24 cellular contexts compared by ENCODE assay signal in genomic region chr22:39302431-39302960, GRCh38. TPM values are rescaled to one million over a fixed set of nuclear protein-coding genes. Genes with fewer than 3 reads are reported as not detected.
"Had no signal": no experiment of that assay in that cellular context is flagged by ENCODE, and none has a peak within 500 bp of the region (broad histone marks: within the 10 kb centered on the region; RNA-seq: fewer than 3 reads in every experiment).

No MANE protein-coding gene starts in this region.

- ATAC-seq: activated T-cell treated with anti-CD3 and anti-CD28 coated beads, Interleukin-2, amount 50 U/mL, for 4 hours; body of pancreas; WTC11 had no signal

- DNase-seq: activated CD4-positive, alpha-beta memory T cell treated with anti-CD3 and anti-CD28 coated beads for 36 hours; activated CD4-positive, alpha-beta T cell treated with anti-CD3 and anti-CD28 coated beads for 1 hour; activated CD4-positive, alpha-beta T cell treated with anti-CD3 and anti-CD28 coated beads, Interleukin-2, amount 10 ng/mL, durations not matched to agents 7 days and 5 days; activated CD8-positive, alpha-beta memory T cell treated with anti-CD3 and anti-CD28 coated beads for 24 hours; activated effector memory CD4-positive, alpha-beta T cell treated with anti-CD3 and anti-CD28 coated beads, Interleukin-2, amount 50 U/mL, for 16 hours; activated naive CD4-positive, alpha-beta T cell treated with anti-CD3 and anti-CD28 coated beads for 36 hours; activated T-cell treated with anti-CD3 and anti-CD28 coated beads, Interleukin-2, amount 50 U/mL, for 4 hours; amniotic stem cell; body of pancreas; NCI-H1048; NCI-H146; NCI-H187 treated with DMSO at 0.1 percent for 48 hours; NCI-H2081 treated with DMSO at 0.1 percent for 48 hours; NCI-H2227 treated with DMSO at 0.1 percent for 48 hours; NCI-H446 treated with DMSO at 0.1 percent for 48 hours; NCI-H526; NCI-H774; Peyer's patch; SHP77 treated with DMSO at 0.1 percent for 48 hours; T-helper 9 cell had no signal

- H3K27ac Mint-ChIP-seq: activated CD4-positive, alpha-beta memory T cell treated with anti-CD3 and anti-CD28 coated beads for 36 hours; activated CD4-positive, alpha-beta T cell treated with anti-CD3 and anti-CD28 coated beads, Interleukin-2, amount 10 ng/mL, durations not matched to agents 7 days and 5 days; activated naive CD4-positive, alpha-beta T cell treated with anti-CD3 and anti-CD28 coated beads for 36 hours; T-helper 1 cell treated with Interleukin-12 subunit alpha and Interleukin-12 subunit beta and Interleukin-4 antibody, amounts not matched to agents 30 μg/mL and 1 μg/mL, for 36 hours; WTC11 had no signal

- H3K4me3 ChIP-seq: ascending aorta, body of pancreas, Peyer's patch had no signal

- H3K4me3 Mint-ChIP-seq: activated CD4-positive, alpha-beta memory T cell treated with anti-CD3 and anti-CD28 coated beads for 36 hours; activated CD4-positive, alpha-beta T cell treated with anti-CD3 and anti-CD28 coated beads, Interleukin-2, amount 10 ng/mL, durations not matched to agents 7 days and 5 days; activated naive CD4-positive, alpha-beta T cell treated with anti-CD3 and anti-CD28 coated beads for 36 hours; activated T-cell treated with anti-CD3 and anti-CD28 coated beads, Interleukin-2, amount 50 U/mL, for 4 hours; central memory CD8-positive, alpha-beta T cell; T-helper 1 cell treated with Interleukin-12 subunit alpha and Interleukin-12 subunit beta and Interleukin-4 antibody, amounts not matched to agents 30 μg/mL and 1 μg/mL, for 36 hours; WTC11 had no signal

- H3K36me3 Mint-ChIP-seq: activated CD4-positive, alpha-beta memory T cell treated with anti-CD3 and anti-CD28 coated beads for 36 hours had no signal

- H3K27ac ChIP-seq: ascending aorta, body of pancreas, Peyer's patch had no signal

- H3K36me3 ChIP-seq: ascending aorta, Peyer's patch had no signal

- H3K9me3 ChIP-seq: ascending aorta, body of pancreas, Peyer's patch had no signal

- H3K27me3 ChIP-seq: ascending aorta, body of pancreas, Peyer's patch had no signal

- H3K9me3 Mint-ChIP-seq: activated CD4-positive, alpha-beta memory T cell treated with anti-CD3 and anti-CD28 coated beads for 36 hours; activated CD4-positive, alpha-beta T cell treated with anti-CD3 and anti-CD28 coated beads, Interleukin-2, amount 10 ng/mL, durations not matched to agents 7 days and 5 days; activated naive CD4-positive, alpha-beta T cell treated with anti-CD3 and anti-CD28 coated beads for 36 hours; activated T-cell treated with anti-CD3 and anti-CD28 coated beads, Interleukin-2, amount 50 U/mL, for 4 hours; central memory CD8-positive, alpha-beta T cell; T-helper 1 cell treated with Interleukin-12 subunit alpha and Interleukin-12 subunit beta and Interleukin-4 antibody, amounts not matched to agents 30 μg/mL and 1 μg/mL, for 36 hours had no signal

RNA-seq across cellular contexts. Expression of gene SYNGR1, which starts 47.3 kb away (rescaled TPM):
- total RNA-seq: activated CD4-positive, alpha-beta memory T cell treated with anti-CD3 and anti-CD28 coated beads for 36 hours had no signal
